In genomic region chr12:102349079-102349478, GRCh38 we compare ENCODE assay signal across 23 cellular contexts.
"Had no signal": no experiment of that assay in that cellular context is flagged by ENCODE, and none has a peak within 500 bp of the region (broad histone marks: within the 10 kb centered on the region; RNA-seq: fewer than 3 reads in every experiment).

No MANE protein-coding gene starts in this region.

- ATAC-seq: left lobe of liver; lower lobe of right lung; natural killer cell; sciatic nerve; stimulated activated effector memory CD8-positive, alpha-beta T cell treated with anti-CD3 and anti-CD28 coated beads, Interleukin-12 subunit alpha, Interleukin-12 subunit beta, amount 100 ng/mL, for 72 hours had no signal

- H3K4me1 ChIP-seq: lower lobe of right lung, spleen, suprapubic skin, uterus had no signal

- H3K9me3 ChIP-seq: ovary, suprapubic skin, thoracic aorta, tibial artery, uterus had no signal

- H3K4me3 ChIP-seq: lower lobe of right lung, ovary, spleen, suprapubic skin, thoracic aorta, tibial artery, uterus had no signal

- DNase-seq: hippocampal formation; kidney glomerular epithelial cell; left cardiac atrium; lower lobe of right lung; mammary epithelial cell; mesendoderm; naive B cell; natural killer cell; ovary; retina; right cardiac atrium; small intestine; spleen; stimulated activated CD4-positive, alpha-beta T cell treated with anti-CD3 and anti-CD28 coated beads, Interleukin-4, amount 100 ng/mL, for 24 hours; stimulated activated naive CD4-positive, alpha-beta T cell; tibial artery; trophoblast cell; uterus had no signal

- H3K27ac ChIP-seq: lower lobe of right lung, ovary, spleen, suprapubic skin, thoracic aorta, tibial artery, uterus had no signal

- H3K27me3 ChIP-seq: ovary, spleen, suprapubic skin, tibial artery, uterus had no signal

- H3K36me3 ChIP-seq: lower lobe of right lung, ovary, spleen, suprapubic skin, thoracic aorta, tibial artery, uterus had no signal
